ENCODE assay signal across 6 cellular contexts in genomic region chr16:30066882-30067583, GRCh38. TPM values are rescaled to one million over a fixed set of nuclear protein-coding genes. Genes with fewer than 3 reads are reported as not detected.
DNase-seq lines count a peak whose midpoint lies in the region; ATAC-seq and TF ChIP-seq lines count a peak whose summit lies in the region.

No MANE protein-coding gene starts in this region.

- peak overlapping the region; percentile 95 for H3K4me3 ChIP-seq in lower lobe of right lung

- no peak for TF ChIP-seq CTCF in CD14-positive monocyte (IDR thresholded peaks at IDR 0.05)
- TF ChIP-seq CTCF in lower lobe of right lung (IDR thresholded peaks at IDR 0.05): no peak

- no peaks in the 10 kb centered on the region for H3K9me3 ChIP-seq in lower lobe of right lung

- CTCF ChIA-PET in activated CD4-positive, alpha-beta memory T cell treated with anti-CD3 and anti-CD28 coated beads, Interleukin-2, amount 10 ng/mL, durations not matched to agents 7 days and 5 days (lab: Charles Lee): interaction anchor here (0.6 to 5.4 kb wide), 4 partner anchors 10 to 244 kb away, joined by 4 to 40 read pairs (median 22); partner anchors contain the start of genes PPP4C and TBX6

- H3K27ac ChIP-seq in lower lobe of right lung: peak overlapping the region; percentile 99

- no peaks in the 10 kb centered on the region for H3K27me3 ChIP-seq in lower lobe of right lung (ENCODE audit: low read depth)

- peaks cover 51% of the 10 kb centered on the region for H3K36me3 ChIP-seq in lower lobe of right lung

- POLR2A ChIA-PET in activated CD4-positive, alpha-beta memory T cell treated with anti-CD3 and anti-CD28 coated beads, Interleukin-2, amount 10 ng/mL, durations not matched to agents 7 days and 5 days (lab: Charles Lee): interaction anchor here (0.8 to 6.0 kb wide), 11 partner anchors 10 to 409 kb away, joined by 3 to 111 read pairs (median 9); partner anchors contain the start of genes CORO1A, HIRIP3, INO80E and PPP4C

- peak overlapping the region; percentile 93 to 97 for H3K4me3 Mint-ChIP-seq in CD14-positive monocyte
- H3K4me3 Mint-ChIP-seq in activated CD4-positive, alpha-beta memory T cell treated with anti-CD3 and anti-CD28 coated beads, Interleukin-2, amount 10 ng/mL, durations not matched to agents 7 days and 5 days: peak overlapping the region; percentile 95

- H3K4me1 Mint-ChIP-seq in CD14-positive monocyte: peaks cover 40% of the 10 kb centered on the region
- peaks cover 39% of the 10 kb centered on the region for H3K4me1 Mint-ChIP-seq in activated CD4-positive, alpha-beta memory T cell treated with anti-CD3 and anti-CD28 coated beads, Interleukin-2, amount 10 ng/mL, durations not matched to agents 7 days and 5 days

- H3K9me3 Mint-ChIP-seq in CD14-positive monocyte: peaks cover 0 to 2% (median 0%) of the 10 kb centered on the region in 7 donors
- H3K9me3 Mint-ChIP-seq in activated CD4-positive, alpha-beta memory T cell treated with anti-CD3 and anti-CD28 coated beads, Interleukin-2, amount 10 ng/mL, durations not matched to agents 7 days and 5 days: no peaks in the 10 kb centered on the region

- intact Hi-C loops in CD14-positive monocyte (cut with micrococcal nuclease) (loop anchor here (1.0 to 5.0 kb wide), 2 partner anchors 8 to 55 kb away; partner anchors contain the start of genes MAPK3 (in 2 of the 2) and PPP4C (in 1 of the 2)), lower lobe of right lung (cut with DNase I) (no loop called here)

- H3K4me1 ChIP-seq in lower lobe of right lung: peaks cover 47% of the 10 kb centered on the region

- ATAC-seq in lower lobe of right lung: no peak

- TF ChIP-seq POLR2A in erythroblast (IDR thresholded peaks at IDR 0.05; ENCODE audit: low read length): no peak

- H3K36me3 Mint-ChIP-seq in CD14-positive monocyte: peaks cover 50 to 56% of the 10 kb centered on the region in 2 donors
- peaks cover 71% of the 10 kb centered on the region for H3K36me3 Mint-ChIP-seq in activated CD4-positive, alpha-beta memory T cell treated with anti-CD3 and anti-CD28 coated beads, Interleukin-2, amount 10 ng/mL, durations not matched to agents 7 days and 5 days (ENCODE audit: low read depth)

- H3K27me3 Mint-ChIP-seq in CD14-positive monocyte (ENCODE audit: low read depth in 3 of 3): no peaks in the 10 kb centered on the region
- no peaks in the 10 kb centered on the region for H3K27me3 Mint-ChIP-seq in activated CD4-positive, alpha-beta memory T cell treated with anti-CD3 and anti-CD28 coated beads, Interleukin-2, amount 10 ng/mL, durations not matched to agents 7 days and 5 days

- peak overlapping the region; percentile 92 to 97 (median 97) for H3K27ac Mint-ChIP-seq in CD14-positive monocyte
- peak overlapping the region; percentile 99 for H3K27ac Mint-ChIP-seq in activated CD4-positive, alpha-beta memory T cell treated with anti-CD3 and anti-CD28 coated beads, Interleukin-2, amount 10 ng/mL, durations not matched to agents 7 days and 5 days

- no peak for DNase-seq in CD14-positive monocyte (ENCODE audit: low spot score)
- DNase-seq in activated CD4-positive, alpha-beta memory T cell treated with anti-CD3 and anti-CD28 coated beads, Interleukin-2, amount 10 ng/mL, durations not matched to agents 7 days and 5 days: no peak
- DNase-seq in lower lobe of right lung: peak; percentile 60
- DNase-seq in NK-92 treated with Interleukin-12 subunit alpha and Interleukin-12 subunit beta, amount 100 ng/mL, for 24 hours (lab: John Stamatoyannopoulos, UW): no peak
- DNase-seq in DMS79 (lab: John Stamatoyannopoulos, UW): no peak
- no peak for DNase-seq in erythroblast (lab: John Stamatoyannopoulos, UW)

RNA-seq across cellular contexts. Expression of gene ALDOA, which starts 1.5 kb away (rescaled TPM):
- polyA plus RNA-seq in CD14-positive monocyte: 1,000 to 10,000 TPM; 1,429 to 1,628 TPM
- total RNA-seq in activated CD4-positive, alpha-beta memory T cell treated with anti-CD3 and anti-CD28 coated beads, Interleukin-2, amount 10 ng/mL, durations not matched to agents 7 days and 5 days: 1,000 to 10,000 TPM; 1,403 to 1,450 TPM
- total RNA-seq in lower lobe of right lung: 733 TPM

RNA-seq across cellular contexts. Expression of gene PPP4C, which starts 8.8 kb away (rescaled TPM):
- polyA plus RNA-seq in CD14-positive monocyte: 100 to 1,000 TPM; 279 to 388 TPM
- 100 to 1,000 TPM; 146 to 147 TPM for total RNA-seq in activated CD4-positive, alpha-beta memory T cell treated with anti-CD3 and anti-CD28 coated beads, Interleukin-2, amount 10 ng/mL, durations not matched to agents 7 days and 5 days
- total RNA-seq in lower lobe of right lung: 68.9 TPM

RNA-seq across cellular contexts. Expression of gene TBX6, which starts 24.7 kb away (rescaled TPM):
- under 1 TPM; 0.10 to 0.11 TPM for polyA plus RNA-seq in CD14-positive monocyte
- 1 to 10 TPM; 1.9 to 2.5 TPM for total RNA-seq in activated CD4-positive, alpha-beta memory T cell treated with anti-CD3 and anti-CD28 coated beads, Interleukin-2, amount 10 ng/mL, durations not matched to agents 7 days and 5 days
- total RNA-seq in lower lobe of right lung: 1.6 TPM

RNA-seq across cellular contexts. Expression of gene YPEL3, which starts 29.0 kb away (rescaled TPM):
- polyA plus RNA-seq in CD14-positive monocyte: 100 to 1,000 TPM; 182 to 235 TPM
- 100 to 1,000 TPM in 1 of 2 experiments, 10 to 100 TPM in 1; 99.4 to 106 TPM for total RNA-seq in activated CD4-positive, alpha-beta memory T cell treated with anti-CD3 and anti-CD28 coated beads, Interleukin-2, amount 10 ng/mL, durations not matched to agents 7 days and 5 days
- total RNA-seq in lower lobe of right lung: 113 TPM

RNA-seq across cellular contexts. Expression of gene TLCD3B, which starts 36.0 kb away (rescaled TPM):
- not detected for polyA plus RNA-seq in CD14-positive monocyte
- total RNA-seq in activated CD4-positive, alpha-beta memory T cell treated with anti-CD3 and anti-CD28 coated beads, Interleukin-2, amount 10 ng/mL, durations not matched to agents 7 days and 5 days: 1 to 10 TPM; 6.0 to 6.9 TPM
- total RNA-seq in lower lobe of right lung: not detected
